Comparison of ENCODE assay signal across 1 cellular context in the genomic region with DNA sequence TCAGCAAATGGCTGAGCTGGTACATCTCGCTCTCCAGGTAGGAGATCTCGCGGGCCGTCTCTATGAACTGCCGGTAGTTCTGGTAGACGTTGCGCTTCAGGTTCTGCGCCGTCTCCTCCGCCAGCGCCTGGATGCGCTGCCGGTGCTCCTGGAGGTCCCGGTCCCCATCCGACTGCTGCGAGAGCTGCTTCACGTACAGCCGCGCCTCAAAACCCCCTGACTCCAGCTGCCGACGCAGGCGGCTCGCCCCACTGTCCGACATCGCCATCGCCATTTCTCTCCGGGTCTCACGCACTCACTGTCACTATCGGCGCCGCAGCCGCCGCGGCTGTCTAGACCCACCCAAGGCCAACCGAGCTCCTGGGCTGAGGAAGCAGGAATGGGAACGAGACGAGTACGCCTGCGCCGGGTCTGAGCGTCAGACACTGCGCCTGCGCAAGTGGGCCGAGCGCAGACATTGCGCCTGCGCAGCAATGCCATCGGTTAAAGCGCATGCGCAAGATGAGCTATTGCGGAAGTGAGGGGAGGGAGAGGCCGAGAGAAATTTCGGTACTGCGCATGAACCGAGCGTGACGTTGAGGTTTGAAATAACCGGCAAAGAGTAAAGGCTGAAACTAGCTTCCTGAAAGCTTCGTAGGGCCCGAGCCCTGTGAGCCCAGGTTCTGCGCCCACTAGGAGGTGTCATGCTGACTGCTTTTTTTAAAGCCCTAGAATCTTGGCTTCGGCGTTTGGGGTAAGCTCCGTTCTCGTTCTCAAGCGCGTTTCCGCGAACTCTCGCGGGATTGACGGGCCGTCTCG.
TF ChIP-seq lines count a peak whose summit lies in the region.

A gene with protein sequence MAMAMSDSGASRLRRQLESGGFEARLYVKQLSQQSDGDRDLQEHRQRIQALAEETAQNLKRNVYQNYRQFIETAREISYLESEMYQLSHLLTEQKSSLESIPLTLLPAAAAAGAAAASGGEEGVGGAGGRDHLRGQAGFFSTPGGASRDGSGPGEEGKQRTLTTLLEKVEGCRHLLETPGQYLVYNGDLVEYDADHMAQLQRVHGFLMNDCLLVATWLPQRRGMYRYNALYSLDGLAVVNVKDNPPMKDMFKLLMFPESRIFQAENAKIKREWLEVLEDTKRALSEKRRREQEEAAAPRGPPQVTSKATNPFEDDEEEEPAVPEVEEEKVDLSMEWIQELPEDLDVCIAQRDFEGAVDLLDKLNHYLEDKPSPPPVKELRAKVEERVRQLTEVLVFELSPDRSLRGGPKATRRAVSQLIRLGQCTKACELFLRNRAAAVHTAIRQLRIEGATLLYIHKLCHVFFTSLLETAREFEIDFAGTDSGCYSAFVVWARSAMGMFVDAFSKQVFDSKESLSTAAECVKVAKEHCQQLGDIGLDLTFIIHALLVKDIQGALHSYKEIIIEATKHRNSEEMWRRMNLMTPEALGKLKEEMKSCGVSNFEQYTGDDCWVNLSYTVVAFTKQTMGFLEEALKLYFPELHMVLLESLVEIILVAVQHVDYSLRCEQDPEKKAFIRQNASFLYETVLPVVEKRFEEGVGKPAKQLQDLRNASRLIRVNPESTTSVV (minus strand): TSS at position 381 of the 798 bp plus-strand sequence. CDS start 107 bp downstream, at position 274.

TF ChIP-seq in HepG2, 621 proteins besides CTCF, POLR2A, EP300 and RAD21 (continued from another document and continues in another):
- TF ChIP-seq HOXA9 (CRISPR knock-in tag; IDR thresholded peaks at IDR 0.05; ENCODE audit: borderline replicate concordance) (peak; percentile 83; the same call in 1 of the 2 replicates), ZNF12 (CRISPR knock-in tag; IDR thresholded peaks at IDR 0.05) (0 out of 2 replicates have a peak, but pooled peaks have one; percentile 13), HNRNPLL (IDR thresholded peaks at IDR 0.05; ENCODE audit: low read depth, low read length, poor library complexity, severe bottlenecking) (peak; percentile 70), ARNTL (CRISPR knock-in tag; IDR thresholded peaks at IDR 0.05) (0 out of 2 replicates have a peak, but pooled peaks have one; percentile 18), SOX6 (IDR thresholded peaks at IDR 0.05) (no peak), SOX6 (CRISPR knock-in tag; IDR thresholded peaks at IDR 0.05) (peak; percentile 57; the same call in 1 of the 2 replicates), ZNF883 (CRISPR knock-in tag; IDR thresholded peaks at IDR 0.05; ENCODE audit: not compliant biosample characterization) (peak; percentile 24), SMAD3 (CRISPR knock-in tag; IDR thresholded peaks at IDR 0.05) (peak; percentile 65), ZNF772 (CRISPR knock-in tag; IDR thresholded peaks at IDR 0.05) (0 out of 2 replicates have a peak, but pooled peaks have one; percentile 21), ZNF251 (CRISPR knock-in tag; IDR thresholded peaks at IDR 0.05) (0 out of 2 replicates have a peak, but pooled peaks have one; percentile 52), HOXA5 (CRISPR knock-in tag; IDR thresholded peaks at IDR 0.05) (0 out of 2 replicates have a peak, but pooled peaks have one; percentile 45), ZNF678 (CRISPR knock-in tag; IDR thresholded peaks at IDR 0.05) (0 out of 2 replicates have a peak, but pooled peaks have one; percentile 33), ZNF615 (CRISPR knock-in tag; IDR thresholded peaks at IDR 0.05; ENCODE audit: borderline replicate concordance) (0 out of 2 replicates have a peak, but pooled peaks have one; percentile 2), MAFK (conservative IDR thresholded peaks at IDR 0.05 in 1 of 2, IDR thresholded peaks at IDR 0.05 in 1 of 2; ENCODE audit: low read length in 2 of 2) (peak; percentile 95 to 99), SP5 (CRISPR knock-in tag; IDR thresholded peaks at IDR 0.05; ENCODE audit: borderline replicate concordance, low read depth) (0 out of 2 replicates have a peak, but pooled peaks have one; percentile 16), KMT2B (CRISPR knock-in tag; IDR thresholded peaks at IDR 0.05) (peak; percentile 84), SPEN (CRISPR knock-in tag; IDR thresholded peaks at IDR 0.05; ENCODE audit: low read depth) (peak; percentile 90; the same call in 1 of the 2 replicates), ZNF589 (CRISPR knock-in tag; conservative IDR thresholded peaks at IDR 0.05) (0 out of 2 replicates have a peak, but pooled peaks have one; percentile 52), KDM5B (CRISPR knock-in tag; IDR thresholded peaks at IDR 0.05; ENCODE audit: borderline replicate concordance) (peak; percentile 85; the same call in 1 of the 2 replicates), POLR2G (IDR thresholded peaks at IDR 0.05; ENCODE audit: low read depth, low read length) (peak; percentile 77), ZFP1 (CRISPR knock-in tag; IDR thresholded peaks at IDR 0.05) (0 out of 2 replicates have a peak, but pooled peaks have one; percentile 28), NONO (IDR thresholded peaks at IDR 0.05) (no peak), NONO (CRISPR knock-in tag; conservative IDR thresholded peaks at IDR 0.05) (peak; percentile 37; the same call in 1 of the 2 replicates)
- TF ChIP-seq, protein P1, sequence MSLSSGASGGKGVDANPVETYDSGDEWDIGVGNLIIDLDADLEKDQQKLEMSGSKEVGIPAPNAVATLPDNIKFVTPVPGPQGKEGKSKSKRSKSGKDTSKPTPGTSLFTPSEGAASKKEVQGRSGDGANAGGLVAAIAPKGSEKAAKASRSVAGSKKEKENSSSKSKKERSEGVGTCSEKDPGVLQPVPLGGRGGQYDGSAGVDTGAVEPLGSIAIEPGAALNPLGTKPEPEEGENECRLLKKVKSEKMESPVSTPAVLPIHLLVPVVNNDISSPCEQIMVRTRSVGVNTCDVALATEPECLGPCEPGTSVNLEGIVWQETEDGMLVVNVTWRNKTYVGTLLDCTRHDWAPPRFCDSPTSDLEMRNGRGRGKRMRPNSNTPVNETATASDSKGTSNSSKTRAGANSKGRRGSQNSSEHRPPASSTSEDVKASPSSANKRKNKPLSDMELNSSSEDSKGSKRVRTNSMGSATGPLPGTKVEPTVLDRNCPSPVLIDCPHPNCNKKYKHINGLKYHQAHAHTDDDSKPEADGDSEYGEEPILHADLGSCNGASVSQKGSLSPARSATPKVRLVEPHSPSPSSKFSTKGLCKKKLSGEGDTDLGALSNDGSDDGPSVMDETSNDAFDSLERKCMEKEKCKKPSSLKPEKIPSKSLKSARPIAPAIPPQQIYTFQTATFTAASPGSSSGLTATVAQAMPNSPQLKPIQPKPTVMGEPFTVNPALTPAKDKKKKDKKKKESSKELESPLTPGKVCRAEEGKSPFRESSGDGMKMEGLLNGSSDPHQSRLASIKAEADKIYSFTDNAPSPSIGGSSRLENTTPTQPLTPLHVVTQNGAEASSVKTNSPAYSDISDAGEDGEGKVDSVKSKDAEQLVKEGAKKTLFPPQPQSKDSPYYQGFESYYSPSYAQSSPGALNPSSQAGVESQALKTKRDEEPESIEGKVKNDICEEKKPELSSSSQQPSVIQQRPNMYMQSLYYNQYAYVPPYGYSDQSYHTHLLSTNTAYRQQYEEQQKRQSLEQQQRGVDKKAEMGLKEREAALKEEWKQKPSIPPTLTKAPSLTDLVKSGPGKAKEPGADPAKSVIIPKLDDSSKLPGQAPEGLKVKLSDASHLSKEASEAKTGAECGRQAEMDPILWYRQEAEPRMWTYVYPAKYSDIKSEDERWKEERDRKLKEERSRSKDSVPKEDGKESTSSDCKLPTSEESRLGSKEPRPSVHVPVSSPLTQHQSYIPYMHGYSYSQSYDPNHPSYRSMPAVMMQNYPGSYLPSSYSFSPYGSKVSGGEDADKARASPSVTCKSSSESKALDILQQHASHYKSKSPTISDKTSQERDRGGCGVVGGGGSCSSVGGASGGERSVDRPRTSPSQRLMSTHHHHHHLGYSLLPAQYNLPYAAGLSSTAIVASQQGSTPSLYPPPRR (CRISPR knock-in tag; IDR thresholded peaks at IDR 0.05; ENCODE audit: borderline replicate concordance), result peak; percentile 52; the same call in 1 of the 2 replicates
- TF ChIP-seq, protein P2, sequence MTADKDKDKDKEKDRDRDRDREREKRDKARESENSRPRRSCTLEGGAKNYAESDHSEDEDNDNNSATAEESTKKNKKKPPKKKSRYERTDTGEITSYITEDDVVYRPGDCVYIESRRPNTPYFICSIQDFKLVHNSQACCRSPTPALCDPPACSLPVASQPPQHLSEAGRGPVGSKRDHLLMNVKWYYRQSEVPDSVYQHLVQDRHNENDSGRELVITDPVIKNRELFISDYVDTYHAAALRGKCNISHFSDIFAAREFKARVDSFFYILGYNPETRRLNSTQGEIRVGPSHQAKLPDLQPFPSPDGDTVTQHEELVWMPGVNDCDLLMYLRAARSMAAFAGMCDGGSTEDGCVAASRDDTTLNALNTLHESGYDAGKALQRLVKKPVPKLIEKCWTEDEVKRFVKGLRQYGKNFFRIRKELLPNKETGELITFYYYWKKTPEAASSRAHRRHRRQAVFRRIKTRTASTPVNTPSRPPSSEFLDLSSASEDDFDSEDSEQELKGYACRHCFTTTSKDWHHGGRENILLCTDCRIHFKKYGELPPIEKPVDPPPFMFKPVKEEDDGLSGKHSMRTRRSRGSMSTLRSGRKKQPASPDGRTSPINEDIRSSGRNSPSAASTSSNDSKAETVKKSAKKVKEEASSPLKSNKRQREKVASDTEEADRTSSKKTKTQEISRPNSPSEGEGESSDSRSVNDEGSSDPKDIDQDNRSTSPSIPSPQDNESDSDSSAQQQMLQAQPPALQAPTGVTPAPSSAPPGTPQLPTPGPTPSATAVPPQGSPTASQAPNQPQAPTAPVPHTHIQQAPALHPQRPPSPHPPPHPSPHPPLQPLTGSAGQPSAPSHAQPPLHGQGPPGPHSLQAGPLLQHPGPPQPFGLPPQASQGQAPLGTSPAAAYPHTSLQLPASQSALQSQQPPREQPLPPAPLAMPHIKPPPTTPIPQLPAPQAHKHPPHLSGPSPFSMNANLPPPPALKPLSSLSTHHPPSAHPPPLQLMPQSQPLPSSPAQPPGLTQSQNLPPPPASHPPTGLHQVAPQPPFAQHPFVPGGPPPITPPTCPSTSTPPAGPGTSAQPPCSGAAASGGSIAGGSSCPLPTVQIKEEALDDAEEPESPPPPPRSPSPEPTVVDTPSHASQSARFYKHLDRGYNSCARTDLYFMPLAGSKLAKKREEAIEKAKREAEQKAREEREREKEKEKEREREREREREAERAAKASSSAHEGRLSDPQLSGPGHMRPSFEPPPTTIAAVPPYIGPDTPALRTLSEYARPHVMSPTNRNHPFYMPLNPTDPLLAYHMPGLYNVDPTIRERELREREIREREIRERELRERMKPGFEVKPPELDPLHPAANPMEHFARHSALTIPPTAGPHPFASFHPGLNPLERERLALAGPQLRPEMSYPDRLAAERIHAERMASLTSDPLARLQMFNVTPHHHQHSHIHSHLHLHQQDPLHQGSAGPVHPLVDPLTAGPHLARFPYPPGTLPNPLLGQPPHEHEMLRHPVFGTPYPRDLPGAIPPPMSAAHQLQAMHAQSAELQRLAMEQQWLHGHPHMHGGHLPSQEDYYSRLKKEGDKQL (CRISPR knock-in tag; IDR thresholded peaks at IDR 0.05; ENCODE audit: low read depth), result 0 out of 2 replicates have a peak, but pooled peaks have one; percentile 20
- TF ChIP-seq, protein P3, sequence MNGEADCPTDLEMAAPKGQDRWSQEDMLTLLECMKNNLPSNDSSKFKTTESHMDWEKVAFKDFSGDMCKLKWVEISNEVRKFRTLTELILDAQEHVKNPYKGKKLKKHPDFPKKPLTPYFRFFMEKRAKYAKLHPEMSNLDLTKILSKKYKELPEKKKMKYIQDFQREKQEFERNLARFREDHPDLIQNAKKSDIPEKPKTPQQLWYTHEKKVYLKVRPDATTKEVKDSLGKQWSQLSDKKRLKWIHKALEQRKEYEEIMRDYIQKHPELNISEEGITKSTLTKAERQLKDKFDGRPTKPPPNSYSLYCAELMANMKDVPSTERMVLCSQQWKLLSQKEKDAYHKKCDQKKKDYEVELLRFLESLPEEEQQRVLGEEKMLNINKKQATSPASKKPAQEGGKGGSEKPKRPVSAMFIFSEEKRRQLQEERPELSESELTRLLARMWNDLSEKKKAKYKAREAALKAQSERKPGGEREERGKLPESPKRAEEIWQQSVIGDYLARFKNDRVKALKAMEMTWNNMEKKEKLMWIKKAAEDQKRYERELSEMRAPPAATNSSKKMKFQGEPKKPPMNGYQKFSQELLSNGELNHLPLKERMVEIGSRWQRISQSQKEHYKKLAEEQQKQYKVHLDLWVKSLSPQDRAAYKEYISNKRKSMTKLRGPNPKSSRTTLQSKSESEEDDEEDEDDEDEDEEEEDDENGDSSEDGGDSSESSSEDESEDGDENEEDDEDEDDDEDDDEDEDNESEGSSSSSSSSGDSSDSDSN (CRISPR knock-in tag; IDR thresholded peaks at IDR 0.05), result peak; percentile 78
- TF ChIP-seq, protein P4, sequence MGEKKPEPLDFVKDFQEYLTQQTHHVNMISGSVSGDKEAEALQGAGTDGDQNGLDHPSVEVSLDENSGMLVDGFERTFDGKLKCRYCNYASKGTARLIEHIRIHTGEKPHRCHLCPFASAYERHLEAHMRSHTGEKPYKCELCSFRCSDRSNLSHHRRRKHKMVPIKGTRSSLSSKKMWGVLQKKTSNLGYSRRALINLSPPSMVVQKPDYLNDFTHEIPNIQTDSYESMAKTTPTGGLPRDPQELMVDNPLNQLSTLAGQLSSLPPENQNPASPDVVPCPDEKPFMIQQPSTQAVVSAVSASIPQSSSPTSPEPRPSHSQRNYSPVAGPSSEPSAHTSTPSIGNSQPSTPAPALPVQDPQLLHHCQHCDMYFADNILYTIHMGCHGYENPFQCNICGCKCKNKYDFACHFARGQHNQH (CRISPR knock-in tag; IDR thresholded peaks at IDR 0.05), result peak; percentile 45; the same call in 1 of the 2 replicates
